ENCODE assay signal across 11 cellular contexts in the genomic region with DNA sequence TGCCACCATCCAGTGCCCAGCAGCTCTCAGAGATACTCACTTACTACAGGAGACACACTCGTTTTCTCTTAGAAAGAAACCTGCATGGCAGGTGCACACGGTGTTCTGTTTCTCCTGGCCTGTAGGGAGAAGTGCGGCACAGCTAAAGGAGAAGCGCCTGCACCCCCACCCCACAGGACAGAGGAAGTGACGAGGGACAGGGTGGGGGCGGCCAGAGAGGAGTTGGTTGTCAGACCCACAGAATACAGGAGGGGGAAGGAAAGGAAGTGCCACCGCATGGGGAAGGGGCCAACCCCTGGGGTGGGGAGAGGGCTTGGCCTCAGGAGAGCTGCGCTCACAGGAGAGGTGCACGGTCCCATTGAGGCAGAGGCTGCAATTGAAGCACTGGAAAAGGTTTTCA. TPM values are rescaled to one million over a fixed set of nuclear protein-coding genes. Genes with fewer than 3 reads are reported as not detected.
DNase-seq lines count a peak whose midpoint lies in the region; ATAC-seq and TF ChIP-seq lines count a peak whose summit lies in the region.
"Had no signal": no experiment of that assay in that cellular context is flagged by ENCODE, and none has a peak within 500 bp of the region (broad histone marks: within the 10 kb centered on the region; RNA-seq: fewer than 3 reads in every experiment).

No MANE protein-coding gene starts in this region.

- H3K9me3 ChIP-seq in AG04450 (ENCODE audit: control insufficient read depth, insufficient read depth, low read length) (no peaks in the 10 kb centered on the region; the same call in 1 of the 2 replicates), H9 (ENCODE audit: control insufficient read depth, low read depth, low read length) (no peaks in the 10 kb centered on the region), breast epithelium (no peaks in the 10 kb centered on the region)

- no peak overlapping the region for H2BK120ac ChIP-seq in H9 (ENCODE audit: low read depth, low read length, poor library complexity, severe bottlenecking)

- TF ChIP-seq CTCF in AG04450 (IDR thresholded peaks at IDR 0.05; ENCODE audit: low read depth, low read length) (no peak), H9 (conservative IDR thresholded peaks at IDR 0.05) (no peak), breast epithelium (IDR thresholded peaks at IDR 0.05) (no peak), neural crest cell (conservative IDR thresholded peaks at IDR 0.05) (no peak)

- H2BK20ac ChIP-seq in H9 (ENCODE audit: low read depth, low read length, poor library complexity, severe bottlenecking): no peak overlapping the region

- H2BK15ac ChIP-seq in H9 (ENCODE audit: low read depth, low read length): no peak overlapping the region

- intact Hi-C loops in breast epithelium (cut with DNase I; ENCODE audit: low total_unique reads): no loop called here

- no peak for ATAC-seq in HG03521 (IDR thresholded peaks at IDR 0.05; ENCODE audit: unreplicated experiment)
- ATAC-seq in activated CD4-positive, CD25-positive, alpha-beta regulatory T cell treated with anti-CD3 and anti-CD28 coated beads, Interleukin-2, amount 50 U/mL, for 24 hours: no peak
- no peak for ATAC-seq in GM18909 (IDR thresholded peaks at IDR 0.05; ENCODE audit: poor library complexity, unreplicated experiment)

- H2AK5ac ChIP-seq in H9 (ENCODE audit: insufficient read length, low read length): no peak overlapping the region

- H4K8ac ChIP-seq in H9 (replicated peaks; ENCODE audit: insufficient read length, low read depth, low read length): no peak overlapping the region

- H3K36me3 Mint-ChIP-seq in H9 (ENCODE audit: insufficient read depth in 1 of 3, low read depth in 3 of 3): peaks cover 41 to 69% (median 62%) of the 10 kb centered on the region in 3 experiments; a peak in 6 of 7 replicates
- H3K36me3 Mint-ChIP-seq in neural crest cell (ENCODE audit: low read depth): peaks cover 8% of the 10 kb centered on the region

- no peak overlapping the region for H3K18ac ChIP-seq in H9 (ENCODE audit: insufficient read length, low read depth, low read length)

- H2AFZ ChIP-seq in H9 (ENCODE audit: low read length): no peak overlapping the region

- H3K23ac ChIP-seq in H9 (ENCODE audit: insufficient read length, low read depth, low read length): no peak overlapping the region

- H3K27ac Mint-ChIP-seq in H9: peak overlapping the region; percentile 21 to 59 (median 47); a peak in 4 of 7 replicates
- no peak overlapping the region for H3K27ac Mint-ChIP-seq in neural crest cell (ENCODE audit: unreplicated experiment)

- no peak for TF ChIP-seq POLR2A in breast epithelium (IDR thresholded peaks at IDR 0.05)

- no peak overlapping the region for H2BK12ac ChIP-seq in H9 (ENCODE audit: insufficient read length, low read depth, low read length)

- H3T11ph ChIP-seq in H9 (ENCODE audit: low read length): no peak overlapping the region

- WGBS in H9 (ENCODE audit: extremely low coverage, insufficient read length, low lambda C conversion rate): no CpG with 5 or more reads among the region's 9 CpGs

- H3K4ac ChIP-seq in H9 (ENCODE audit: low read depth, low read length): no peak overlapping the region

- H4K20me1 ChIP-seq in H9 (ENCODE audit: control insufficient read depth, insufficient read depth, insufficient read length): no peaks in the 10 kb centered on the region

- no peak overlapping the region for H3K4me2 ChIP-seq in H9 (ENCODE audit: insufficient read depth, insufficient read length, low read length)

- DNase-seq in AG04450 (ENCODE audit: low read depth, low spot score) (no peak), H9 (no peak), breast epithelium (ENCODE audit: low spot score in 2 of 2) (no peak), neural crest cell (ENCODE audit: low read depth, low spot score) (no peak), AG08395 (ENCODE audit: low spot score) (no peak)
- DNase-seq: activated CD8-positive, alpha-beta memory T cell treated with anti-CD3 and anti-CD28 coated beads, Interleukin-2, amount 50 U/mL, for 48 hours; effector CD8-positive, alpha-beta T cell had no signal

- H3K4me1 Mint-ChIP-seq in H9 (peaks cover 19 to 31% of the 10 kb centered on the region in 2 experiments), neural crest cell (peaks cover 6% of the 10 kb centered on the region)

- H3K4me1 ChIP-seq in H9 (ENCODE audit: insufficient read depth, low read length) (peaks cover 20% of the 10 kb centered on the region), breast epithelium (peaks cover 10 to 39% of the 10 kb centered on the region in 2 donors)

- H3K27ac ChIP-seq in AG04450 (ENCODE audit: low read depth, low read length): peak overlapping the region; percentile 100
- H3K27ac ChIP-seq in H9 (ENCODE audit: insufficient read length, low read depth, low read length): no peak overlapping the region
- peak overlapping the region; percentile 95 to 98 for H3K27ac ChIP-seq in breast epithelium

- H3K4me3 Mint-ChIP-seq in H9 (no peak overlapping the region), neural crest cell (peak overlapping the region; percentile 75)

- no peak overlapping the region for H4K5ac ChIP-seq in H9 (ENCODE audit: insufficient read length, low read depth, low read length)

- peaks cover 7% of the 10 kb centered on the region; the same call in 1 of the 2 replicates for H3K79me2 ChIP-seq in H9 (ENCODE audit: insufficient read depth, low read length)

- no peaks in the 10 kb centered on the region; the same call in 1 of the 2 replicates for H3K27me3 Mint-ChIP-seq in H9 (ENCODE audit: low read depth)
- H3K27me3 Mint-ChIP-seq in neural crest cell (ENCODE audit: low read depth): no peaks in the 10 kb centered on the region

- no peak overlapping the region for H3K14ac ChIP-seq in H9 (ENCODE audit: insufficient read depth, low read length)

- CTCF ChIA-PET in AG04450 (lab: Charles Lee): interaction anchor here (0.5 to 2.3 kb wide), 3 partner anchors 10 to 225 kb away, joined by 4 to 14 read pairs (median 6); no protein-coding TSS in a partner anchor

- H3K9ac ChIP-seq in H9 (ENCODE audit: extremely low read depth, insufficient read length, low read length): no peak overlapping the region

- POLR2A ChIA-PET in AG04450 (lab: Yijun Ruan, JAX): interaction anchor here (1.0 to 5.4 kb wide), 6 partner anchors 9 to 201 kb away, joined by 3 to 50 read pairs (median 6); a partner anchor contains a TSS

- peaks cover 14% of the 10 kb centered on the region for H3K36me3 ChIP-seq in breast epithelium

- H3K4me3 ChIP-seq in AG04450 (ENCODE audit: low read depth, low read length) (no peak overlapping the region), breast epithelium (peak overlapping the region in 1 of 3 donors; percentile 34)

- H3K27me3 ChIP-seq in AG04450 (ENCODE audit: control insufficient read depth, insufficient read depth, low read length) (no peaks in the 10 kb centered on the region), H9 (ENCODE audit: insufficient read depth, low read length) (no peaks in the 10 kb centered on the region), breast epithelium (no peaks in the 10 kb centered on the region)

- H3K23me2 ChIP-seq in H9 (ENCODE audit: insufficient read length, low read depth, low read length, poor library complexity, severe bottlenecking): peaks cover 9% of the 10 kb centered on the region

- H3K9me3 Mint-ChIP-seq in H9: no peaks in the 10 kb centered on the region
- H3K9me3 Mint-ChIP-seq in neural crest cell: no peaks in the 10 kb centered on the region

- no peak overlapping the region for H3K56ac ChIP-seq in H9 (ENCODE audit: insufficient read length, low read depth, low read length)

- no peaks in the 10 kb centered on the region for H3K79me1 ChIP-seq in H9 (ENCODE audit: insufficient read depth, low read depth, low read length, poor library complexity, severe bottlenecking)

- no peak overlapping the region for H4K91ac ChIP-seq in H9 (ENCODE audit: insufficient read length, low read depth, low read length)

- no peak overlapping the region for H2BK5ac ChIP-seq in H9 (ENCODE audit: insufficient read length, low read length)

RNA-seq across cellular contexts. Expression of a gene that starts 8.8 kb away (rescaled TPM):
- polyA plus RNA-seq in AG04450 (2011; rRNA removed): 231 and 255 TPM in 2 replicates
- polyA minus RNA-seq in AG04450 (2011; rRNA and poly(A)+ RNA removed): 222 and 237 TPM in 2 replicates
- 55.9 and 59.9 TPM in 2 replicates for total RNA-seq in H9 (2021)
- 100 to 1,000 TPM; 232 to 256 (median 238) TPM for total RNA-seq in breast epithelium
- 41.5 and 47.7 TPM in 2 replicates for total RNA-seq in neural crest cell

RNA-seq across cellular contexts. Expression of a gene that starts 22.5 kb away (rescaled TPM):
- polyA plus RNA-seq in AG04450 (2011; rRNA removed): 0.06 and 0.15 TPM in 2 replicates
- polyA minus RNA-seq in AG04450 (2011; rRNA and poly(A)+ RNA removed): 0.26 and 0.51 TPM in 2 replicates
- total RNA-seq in H9 (2021): 17.7 and 20.0 TPM in 2 replicates
- total RNA-seq in breast epithelium: 10 to 100 TPM; 11.9 to 43.6 (median 42.4) TPM
- total RNA-seq in neural crest cell: 0.47 and 0.55 TPM in 2 replicates
- total RNA-seq: SK-MEL-5 had no signal

RNA-seq across cellular contexts. Expression of a gene that starts 42.3 kb away (rescaled TPM):
- 0.25 and 0.26 TPM in 2 replicates for polyA plus RNA-seq in AG04450 (2011; rRNA removed)
- polyA minus RNA-seq in AG04450 (2011; rRNA and poly(A)+ RNA removed): 0.14 and 0.39 TPM in 2 replicates
- total RNA-seq in H9 (2021): 104 and 111 TPM in 2 replicates
- 100 to 1,000 TPM in 1 of 3 donors, 10 to 100 TPM in 1, 1 to 10 TPM in 1; 1.3 to 175 (median 93.7) TPM for total RNA-seq in breast epithelium
- not detected in 2 replicates for total RNA-seq in neural crest cell
- total RNA-seq: SK-MEL-5 had no signal

RNA-seq across cellular contexts. Expression of a gene that starts 50.9 kb away (rescaled TPM):
- polyA plus RNA-seq in AG04450 (2011; rRNA removed): 32.1 and 38.8 TPM in 2 replicates
- 23.5 and 26.6 TPM in 2 replicates for polyA minus RNA-seq in AG04450 (2011; rRNA and poly(A)+ RNA removed)
- total RNA-seq in H9 (2021) (3.4 and 4.8 TPM in 2 replicates), breast epithelium (100 to 1,000 TPM in 2 of 3 donors, 10 to 100 TPM in 1; 90.1 to 115 (median 108) TPM), neural crest cell (1.6 and 1.7 TPM in 2 replicates)
